In genomic region chr1:82578086-82578726, GRCh38 we compare ENCODE assay signal across 17 cellular contexts.
DNase-seq lines count a peak whose midpoint lies in the region; ATAC-seq and TF ChIP-seq lines count a peak whose summit lies in the region.
"Had no signal": no experiment of that assay in that cellular context is flagged by ENCODE, and none has a peak within 500 bp of the region (broad histone marks: within the 10 kb centered on the region; RNA-seq: fewer than 3 reads in every experiment).

No MANE protein-coding gene starts in this region.

- H3K4me3 ChIP-seq in BLaER1 treated with 17β-estradiol and CSF1 and Interleukin-3, amounts not matched to agents 10 nM and 100 nM, result no peak overlapping the region
- no peak overlapping the region for H3K4me3 ChIP-seq in OCI-LY3 (ENCODE audit: low read length)
- H3K4me3 ChIP-seq in BE2C (ENCODE audit: low read depth, low read length), result no peak overlapping the region
- H3K4me3 ChIP-seq: GM23338, MG63 had no signal

- H3K27ac ChIP-seq in BLaER1 treated with 17β-estradiol and CSF1 and Interleukin-3, amounts not matched to agents 10 nM and 100 nM, result peak overlapping the region in 5 of 11 experiments; percentile 3 to 51 (median 8); a peak in 2 of 22 replicates
- no peak overlapping the region for H3K27ac ChIP-seq in OCI-LY3 (ENCODE audit: low read length)

- no peaks in the 10 kb centered on the region for H3K36me3 ChIP-seq in BLaER1 treated with 17β-estradiol and CSF1 and Interleukin-3, amounts not matched to agents 10 nM and 100 nM
- no peaks in the 10 kb centered on the region for H3K36me3 ChIP-seq in OCI-LY3 (replicated peaks; ENCODE audit: low read depth, low read length)
- no peaks in the 10 kb centered on the region for H3K36me3 ChIP-seq in BE2C
- H3K36me3 ChIP-seq: MG63 had no signal

- ATAC-seq in HG02840 (IDR thresholded peaks at IDR 0.05; ENCODE audit: low FRiP score, unreplicated experiment), result no peak
- ATAC-seq: GM23338 had no signal

- DNase-seq in Kasumi-1 (lab: John Stamatoyannopoulos, UW), result peak; percentile 74 to 77
- DNase-seq in left kidney (ENCODE audit: low read depth, low spot score), result peak; percentile 9
- no peak for DNase-seq in germinal center (ENCODE audit: low spot score)
- no peak for DNase-seq in activated naive CD4-positive, alpha-beta T cell treated with anti-CD3 and anti-CD28 coated beads, Interleukin-2, amount 50 U/mL, for 16 hours
- no peak for DNase-seq in BE2C
- DNase-seq: Calu3; CD4-positive, alpha-beta T cell; KG1; MG63; NCI-H146; NCI-H2081 treated with DMSO at 0.1 percent for 48 hours; NCI-H524; SHP77 treated with DMSO at 0.1 percent for 48 hours had no signal

- TF ChIP-seq CTCF in OCI-LY3 (IDR thresholded peaks at IDR 0.05; ENCODE audit: low read depth, low read length), result no peak
- no peak for TF ChIP-seq CTCF in BE2C (IDR thresholded peaks at IDR 0.05; ENCODE audit: low read depth, low read length)

- H3K79me2 ChIP-seq in OCI-LY3 (ENCODE audit: low read length), result no peaks in the 10 kb centered on the region

- peaks cover 4 to 16% (median 9%) of the 10 kb centered on the region in 10 experiments; a peak in 15 of 20 replicates for H3K4me1 ChIP-seq in BLaER1 treated with 17β-estradiol and CSF1 and Interleukin-3, amounts not matched to agents 10 nM and 100 nM
- H3K4me1 ChIP-seq in OCI-LY3 (ENCODE audit: low read length) (peaks cover 12% of the 10 kb centered on the region), BE2C (no peaks in the 10 kb centered on the region)

- no peak overlapping the region for H3K9ac ChIP-seq in BLaER1 treated with 17β-estradiol and CSF1 and Interleukin-3, amounts not matched to agents 10 nM and 100 nM
- no peak overlapping the region for H3K9ac ChIP-seq in OCI-LY3 (ENCODE audit: low read length)

- H3K9me3 ChIP-seq in BLaER1 treated with 17β-estradiol and CSF1 and Interleukin-3, amounts not matched to agents 10 nM and 100 nM (replicated peaks in 1 of 11), result no peaks in the 10 kb centered on the region
- no peaks in the 10 kb centered on the region for H3K9me3 ChIP-seq in OCI-LY3 (ENCODE audit: insufficient read depth, low read length)
- H3K9me3 ChIP-seq in BE2C, result no peaks in the 10 kb centered on the region
- H3K9me3 ChIP-seq: MG63 had no signal

- no peaks in the 10 kb centered on the region for H4K20me1 ChIP-seq in BLaER1 treated with 17β-estradiol and CSF1 and Interleukin-3, amounts not matched to agents 10 nM and 100 nM
- no peaks in the 10 kb centered on the region for H4K20me1 ChIP-seq in OCI-LY3 (ENCODE audit: insufficient read depth, low read length)

- peak overlapping the region in 8 of 11 experiments; percentile 1 to 60 (median 35); a peak in 13 of 22 replicates for H3K4me2 ChIP-seq in BLaER1 treated with 17β-estradiol and CSF1 and Interleukin-3, amounts not matched to agents 10 nM and 100 nM
- peak overlapping the region; percentile 34 for H3K4me2 ChIP-seq in OCI-LY3 (ENCODE audit: low read length)
- H3K4me2 ChIP-seq: GM23338 had no signal

- H3K27me3 ChIP-seq in BLaER1 treated with 17β-estradiol and CSF1 and Interleukin-3, amounts not matched to agents 10 nM and 100 nM, result no peaks in the 10 kb centered on the region
- H3K27me3 ChIP-seq in OCI-LY3 (ENCODE audit: low read depth, low read length) (no peaks in the 10 kb centered on the region), BE2C (no peaks in the 10 kb centered on the region)
- H3K27me3 ChIP-seq: MG63 had no signal

- peak overlapping the region; percentile 20; the same call in 1 of the 2 replicates for H2AFZ ChIP-seq in OCI-LY3 (ENCODE audit: low read depth, low read length)
- H2AFZ ChIP-seq: GM23338 had no signal

Comparison
In these comparisons a context has a peak if more than half of its experiments do, and no peak if none do; other contexts are left out.
1. DNase-seq: peak in Kasumi-1 (2 of 2) and left kidney (single experiment); none in germinal center (single experiment), activated naive CD4-positive, alpha-beta T cell treated with anti-CD3 and anti-CD28 coated beads, Interleukin-2, amount 50 U/mL, for 16 hours (single experiment) and BE2C (single experiment).